In the genomic region with DNA sequence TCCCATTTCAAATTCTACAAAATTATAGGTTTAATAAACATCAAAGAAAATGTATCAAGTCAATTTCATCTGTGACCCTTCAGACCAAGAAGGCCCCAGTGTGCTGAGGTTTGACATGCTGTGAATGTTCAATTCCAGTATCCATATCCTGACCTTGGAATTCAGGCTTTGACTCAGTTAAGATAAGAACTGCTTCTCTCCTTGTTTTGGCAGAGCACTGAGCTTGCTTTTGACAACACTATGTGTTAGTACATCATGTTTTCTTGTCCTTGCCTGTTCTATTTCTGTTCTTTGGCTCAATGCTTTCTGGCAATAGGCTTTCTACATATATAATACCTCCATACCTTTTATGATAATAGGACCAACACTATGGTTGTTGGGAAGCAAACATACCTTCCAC, we compare ENCODE assay signal across 19 cellular contexts.
DNase-seq lines count a peak whose midpoint lies in the region; ATAC-seq, FAIRE-seq and TF ChIP-seq lines count a peak whose summit lies in the region.
"Had no signal": no experiment of that assay in that cellular context is flagged by ENCODE, and none has a peak within 500 bp of the region (broad histone marks: within the 10 kb centered on the region; RNA-seq: fewer than 3 reads in every experiment).

No MANE protein-coding gene starts in this region.

- H3K36me3 ChIP-seq in liver (ENCODE audit: control insufficient read depth in 4 of 4, insufficient read depth in 3 of 4, low read depth in 1 of 4, low read length in 3 of 4) = no peaks in the 10 kb centered on the region
- H3K36me3 ChIP-seq in HepG2 (replicated peaks in 1 of 2; ENCODE audit: control insufficient read depth in 1 of 2, insufficient read depth in 2 of 2, low read length in 2 of 2) = no peaks in the 10 kb centered on the region
- no peaks in the 10 kb centered on the region for H3K36me3 ChIP-seq in cardiac muscle cell
- no peaks in the 10 kb centered on the region for H3K36me3 ChIP-seq in hepatocyte (replicated peaks; ENCODE audit: insufficient read depth, low read depth)

- no peak for TF ChIP-seq EP300 in HepG2 (IDR thresholded peaks at IDR 0.05; ENCODE audit: low read depth in 2 of 2, low read length in 2 of 2)
- no peak for TF ChIP-seq EP300 in HepG2 (CRISPR knock-in tag; IDR thresholded peaks at IDR 0.05; ENCODE audit: borderline replicate concordance)

- H3K79me2 ChIP-seq in HepG2 (ENCODE audit: insufficient read depth, low read length) = no peaks in the 10 kb centered on the region
- no peaks in the 10 kb centered on the region for H3K79me2 ChIP-seq in hepatocyte

- CTCF ChIA-PET in HepG2 (lab: Yijun Ruan, JAX; ENCODE audit: low intra/inter-chr PET ratio, low total read pairs) = no interaction called here

- H2AFZ ChIP-seq in HepG2 (ENCODE audit: low read length) = no peak overlapping the region
- no peak overlapping the region for H2AFZ ChIP-seq in hepatocyte

- H3K4me3 ChIP-seq in liver (ENCODE audit: low read depth in 1 of 3, low read length in 3 of 3) (no peak overlapping the region), HepG2 (replicated peaks in 1 of 3; ENCODE audit: insufficient read depth in 1 of 3, low read depth in 2 of 3, low read length in 3 of 3) (no peak overlapping the region), cardiac muscle cell (no peak overlapping the region), hepatocyte (no peak overlapping the region)

- ATAC-seq in HepG2 (no peak), HG03432 (IDR thresholded peaks at IDR 0.05; ENCODE audit: unreplicated experiment) (no peak)

- H4K20me1 ChIP-seq in HepG2 (ENCODE audit: insufficient read depth, low read length) = no peaks in the 10 kb centered on the region
- H4K20me1 ChIP-seq in hepatocyte (ENCODE audit: insufficient read depth, poor library complexity, severe bottlenecking) = no peaks in the 10 kb centered on the region

- no peaks in the 10 kb centered on the region for H3K4me1 ChIP-seq in liver (ENCODE audit: control insufficient read depth in 4 of 4, insufficient read depth in 4 of 4, low read length in 3 of 4)
- H3K4me1 ChIP-seq in HepG2 (ENCODE audit: insufficient read depth, low read length) = peaks cover 44% of the 10 kb centered on the region
- H3K4me1 ChIP-seq in cardiac muscle cell (ENCODE audit: low read depth) = peaks cover 16% of the 10 kb centered on the region
- peaks cover 7% of the 10 kb centered on the region for H3K4me1 ChIP-seq in hepatocyte (ENCODE audit: insufficient read depth)

- no peak overlapping the region for H3K27ac ChIP-seq in liver (ENCODE audit: low read depth in 1 of 2, low read length in 2 of 2)
- no peak overlapping the region for H3K27ac ChIP-seq in HepG2 (ENCODE audit: extremely low read length, insufficient read depth, low read length)
- H3K27ac ChIP-seq in cardiac muscle cell = peak overlapping the region; percentile 18
- peak overlapping the region; percentile 22 for H3K27ac ChIP-seq in hepatocyte
- H3K27ac ChIP-seq: HL-60 had no signal

- no peaks in the 10 kb centered on the region for H3K9me3 ChIP-seq in liver (ENCODE audit: control insufficient read depth in 4 of 4, low read length in 3 of 4)
- no peaks in the 10 kb centered on the region; the same call in 1 of the 2 replicates for H3K9me3 ChIP-seq in HepG2 (ENCODE audit: low read length)
- H3K9me3 ChIP-seq in cardiac muscle cell (ENCODE audit: low read depth) = no peaks in the 10 kb centered on the region
- H3K9me3 ChIP-seq in hepatocyte (ENCODE audit: low read depth) = no peaks in the 10 kb centered on the region

- H3K27me3 ChIP-seq in liver (ENCODE audit: control insufficient read depth in 4 of 4, insufficient read depth in 4 of 4, low read length in 3 of 4) (no peaks in the 10 kb centered on the region), HepG2 (ENCODE audit: control insufficient read depth in 1 of 2, insufficient read depth in 2 of 2, low read length in 2 of 2) (no peaks in the 10 kb centered on the region), cardiac muscle cell (no peaks in the 10 kb centered on the region), hepatocyte (no peaks in the 10 kb centered on the region)

- POLR2A ChIA-PET in HepG2 (lab: Yijun Ruan, JAX) = no interaction called here

- intact Hi-C loops in HepG2 (cut with micrococcal nuclease; ENCODE audit: unreplicated experiment) = loop anchor here (10.0 kb wide), 1 partner anchor 410 kb away; no protein-coding TSS in a partner anchor

- TF ChIP-seq RAD21 in liver (IDR thresholded peaks at IDR 0.05) (no peak), HepG2 (CRISPR knock-in tag; IDR thresholded peaks at IDR 0.05) (no peak)

- H3K4me2 ChIP-seq in HepG2 (ENCODE audit: low read depth, low read length) (no peak overlapping the region), hepatocyte (no peak overlapping the region)

- DNase-seq in HepG2 (ENCODE audit: low spot score) (no peak), cardiac muscle cell (ENCODE audit: low read depth in 1 of 2, low spot score in 1 of 2) (peak; percentile 41 to 83), hepatocyte (ENCODE audit: low spot score) (no peak), mucosa of gallbladder (ENCODE audit: low spot score) (no peak), hypothalamus (lab: John Stamatoyannopoulos, UW) (no peak)
- DNase-seq in activated T-cell treated with anti-CD3 and anti-CD28 coated beads, Interleukin-2, amount 50 U/mL, for 48 hours = no peak
- DNase-seq: 8988T; DMS79 treated with DMSO at 0.1 percent for 48 hours; H9; IMR-90; NCI-H1436; NCI-H1930; NCI-H2171 treated with DMSO at 0.1 percent for 48 hours; NCI-H748 treated with DMSO at 0.1 percent for 48 hours; NK-92 treated with Interleukin-12 subunit alpha and Interleukin-12 subunit beta, amount 100 ng/mL, for 24 hours; SHP77 treated with DMSO at 0.1 percent for 48 hours had no signal

- no peaks in the 10 kb centered on the region for H3K9me2 ChIP-seq in hepatocyte (replicated peaks; ENCODE audit: insufficient read depth)

- no peak for FAIRE-seq in HepG2 (lab: Jason Lieb, UNC)

- H3K9ac ChIP-seq in liver (ENCODE audit: low read depth in 1 of 2, low read length in 2 of 2) (no peak overlapping the region), HepG2 (ENCODE audit: insufficient read depth, low read depth, low read length) (no peak overlapping the region)

- BruUV-seq in HepG2 (replicated peaks; lab: Mats Ljungman, UMichigan) = no TSS peak

- TF ChIP-seq CTCF in liver (IDR thresholded peaks at IDR 0.05; ENCODE audit: low read depth, low read length, missing input control) = no peak
- no peak for TF ChIP-seq CTCF in HepG2 (CRISPR knock-in tag; IDR thresholded peaks at IDR 0.05)
- TF ChIP-seq CTCF in cardiac muscle cell (IDR thresholded peaks at IDR 0.05; ENCODE audit: low read depth, low read length) = no peak
- TF ChIP-seq CTCF in hepatocyte (IDR thresholded peaks at IDR 0.05; ENCODE audit: poor library complexity) = no peak

- TF ChIP-seq POLR2A in HepG2 (IDR thresholded peaks at IDR 0.05; ENCODE audit: insufficient read depth in 1 of 2, low read depth in 2 of 2, low read length in 2 of 2) = no peak

- in situ Hi-C loops in HepG2 (cut with HindIII; ENCODE audit: extremely low pct_ligation_motif_present, low pct_unique_long_range_greater_than_20kb) = no loop called here

TF ChIP-seq in liver, 16 proteins besides CTCF, POLR2A, EP300 and RAD21:
- peak; percentile 91 for TF ChIP-seq NR2F2 (IDR thresholded peaks at IDR 0.05)
- TF ChIP-seq, protein P1, sequence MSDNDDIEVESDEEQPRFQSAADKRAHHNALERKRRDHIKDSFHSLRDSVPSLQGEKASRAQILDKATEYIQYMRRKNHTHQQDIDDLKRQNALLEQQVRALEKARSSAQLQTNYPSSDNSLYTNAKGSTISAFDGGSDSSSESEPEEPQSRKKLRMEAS (IDR thresholded peaks at IDR 0.05) = no peak
TF ChIP-seq in liver: peak in this region for 1.

TF ChIP-seq in HepG2, 621 proteins besides CTCF, POLR2A, EP300 and RAD21:
- TF ChIP-seq SNAI1 (CRISPR knock-in tag; IDR thresholded peaks at IDR 0.05; ENCODE audit: borderline replicate concordance) (no peak), YEATS2 (CRISPR knock-in tag; IDR thresholded peaks at IDR 0.05; ENCODE audit: borderline replicate concordance) (no peak), ZNF749 (CRISPR knock-in tag; IDR thresholded peaks at IDR 0.05; ENCODE audit: borderline replicate concordance) (no peak), BORCS8-MEF2B (CRISPR knock-in tag; IDR thresholded peaks at IDR 0.05) (no peak), ZNF224 (CRISPR knock-in tag; IDR thresholded peaks at IDR 0.05) (no peak), ZNF138 (CRISPR knock-in tag; IDR thresholded peaks at IDR 0.05; ENCODE audit: low read depth) (no peak)
- TF ChIP-seq, protein P2, sequence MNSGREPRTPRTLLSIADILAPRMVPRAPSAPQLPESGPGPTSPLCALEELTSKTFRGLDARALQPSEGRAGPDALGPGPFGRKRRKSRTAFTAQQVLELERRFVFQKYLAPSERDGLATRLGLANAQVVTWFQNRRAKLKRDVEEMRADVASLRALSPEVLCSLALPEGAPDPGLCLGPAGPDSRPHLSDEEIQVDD (CRISPR knock-in tag; IDR thresholded peaks at IDR 0.05; ENCODE audit: borderline replicate concordance) = no peak

Comparison
In these comparisons a context has a peak if more than half of its experiments do, and no peak if none do; other contexts are left out.
1. H3K27ac ChIP-seq: peak in cardiac muscle cell (single experiment) and hepatocyte (single experiment); none in liver (0 of 2) and HepG2 (single experiment).
2. DNase-seq: peak in cardiac muscle cell (2 of 2); none in HepG2 (single experiment), hepatocyte (single experiment), activated T-cell treated with anti-CD3 and anti-CD28 coated beads, Interleukin-2, amount 50 U/mL, for 48 hours (0 of 2), mucosa of gallbladder (single experiment) and hypothalamus (0 of 51).